18 cellular contexts compared by ENCODE assay signal in the genomic region with DNA sequence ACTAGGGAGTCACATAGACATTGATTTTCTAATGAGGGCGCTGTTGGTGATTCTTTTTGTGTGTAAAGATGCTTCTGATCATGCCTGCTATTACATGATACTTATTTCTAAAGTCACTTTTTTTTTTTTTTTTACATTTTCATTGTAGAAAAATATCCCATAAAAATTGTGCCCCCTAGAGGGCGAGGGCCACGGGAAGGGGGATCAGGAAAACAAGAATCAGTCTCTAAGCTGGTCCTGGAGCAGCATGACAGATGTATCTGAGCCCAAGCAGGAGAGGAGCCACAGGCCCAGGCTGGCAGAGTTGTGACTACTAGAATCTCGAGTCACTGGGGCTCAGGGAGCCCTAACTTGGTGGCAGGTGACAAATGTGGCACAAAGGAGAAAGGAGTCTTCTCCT. TPM values are rescaled to one million over a fixed set of nuclear protein-coding genes. Genes with fewer than 3 reads are reported as not detected.
DNase-seq lines count a peak whose midpoint lies in the region; ATAC-seq and TF ChIP-seq lines count a peak whose summit lies in the region.
"Had no signal": no experiment of that assay in that cellular context is flagged by ENCODE, and none has a peak within 500 bp of the region (broad histone marks: within the 10 kb centered on the region; RNA-seq: fewer than 3 reads in every experiment).

No MANE protein-coding gene starts in this region.

- H4K5ac ChIP-seq in mesendoderm (ENCODE audit: low read length) = no peak overlapping the region

- H2AFZ ChIP-seq in Karpas-422 (ENCODE audit: low read length) = 0 out of 2 replicates have a peak overlapping the region, but pooled peaks have one; percentile 31

- no peak overlapping the region for H3K4me3 ChIP-seq in DOHH2 (ENCODE audit: low read length)
- H3K4me3 ChIP-seq in Karpas-422 (ENCODE audit: low read length) = peak overlapping the region; percentile 29; the same call in 1 of the 2 replicates
- no peak overlapping the region for H3K4me3 ChIP-seq in mesendoderm (ENCODE audit: low read length)
- H3K4me3 ChIP-seq in right lobe of liver = no peak overlapping the region
- H3K4me3 ChIP-seq: prostate gland, tibial nerve had no signal

- H3K9me3 ChIP-seq in DOHH2 (ENCODE audit: control insufficient read depth, insufficient read depth, low read length) (peaks cover 5% of the 10 kb centered on the region; the same call in 1 of the 2 replicates), Karpas-422 (ENCODE audit: low read length) (peaks cover 9% of the 10 kb centered on the region), right lobe of liver (peaks cover 0 to 12% (median 0%) of the 10 kb centered on the region in 4 donors)
- H3K9me3 ChIP-seq: prostate gland had no signal

- peaks cover 4% of the 10 kb centered on the region for H3K4me1 Mint-ChIP-seq in chondrocyte (ENCODE audit: low read depth)

- H3K4me1 ChIP-seq in DOHH2 (ENCODE audit: control insufficient read depth, low read length) (peaks cover 14% of the 10 kb centered on the region), Karpas-422 (ENCODE audit: low read length) (peaks cover 39% of the 10 kb centered on the region), mesendoderm (ENCODE audit: control insufficient read depth, low read depth, low read length) (no peaks in the 10 kb centered on the region), right lobe of liver (no peaks in the 10 kb centered on the region)
- H3K4me1 ChIP-seq: prostate gland, tibial nerve had no signal

- TF ChIP-seq POLR2A in right lobe of liver (IDR thresholded peaks at IDR 0.05) = no peak

- peaks cover 20% of the 10 kb centered on the region for H3K36me3 Mint-ChIP-seq in chondrocyte (ENCODE audit: low read depth)

- in situ Hi-C loops in G401 (cut with HindIII; ENCODE audit: low sequenced_read_pairs) = no loop called here

- no peak overlapping the region for H3K23ac ChIP-seq in mesendoderm (ENCODE audit: low read length)

- H2BK5ac ChIP-seq in mesendoderm (ENCODE audit: low read length) = no peak overlapping the region

- H3K9ac ChIP-seq in Karpas-422 (ENCODE audit: low read length) = peak overlapping the region; percentile 42
- no peak overlapping the region for H3K9ac ChIP-seq in mesendoderm (ENCODE audit: low read length)

- no peak for ATAC-seq in GM18870 (IDR thresholded peaks at IDR 0.05; ENCODE audit: unreplicated experiment)
- no peak for ATAC-seq in right lobe of liver
- ATAC-seq: activated CD8-positive, alpha-beta T cell treated with anti-CD3 and anti-CD28 coated beads, Interleukin-2, amount 10 ng/mL, durations not matched to agents 7 days and 5 days; activated T-cell treated with anti-CD3 and anti-CD28 coated beads, Interleukin-2, amount 50 U/mL, for 72 hours; naive thymus-derived CD8-positive, alpha-beta T cell; stimulated activated memory B cell treated with anti-CD40 and anti-IgM and Interleukin-4, amounts not matched to agents 10 μg/mL and 1 μg/mL and 100 μg/mL, for 72 hours had no signal

- H3K27me3 Mint-ChIP-seq in chondrocyte (ENCODE audit: low read depth) = no peaks in the 10 kb centered on the region
- H3K27me3 Mint-ChIP-seq: naive thymus-derived CD8-positive, alpha-beta T cell; stimulated activated memory B cell treated with anti-CD40 and anti-IgM and Interleukin-4, amounts not matched to agents 10 μg/mL and 1 μg/mL and 100 μg/mL, for 72 hours had no signal

- H3K56ac ChIP-seq in mesendoderm (ENCODE audit: low read length) = no peak overlapping the region

- no peak overlapping the region for H4K8ac ChIP-seq in mesendoderm (ENCODE audit: low read depth, low read length)

- H3F3A ChIP-seq in DOHH2 (ENCODE audit: control insufficient read depth, insufficient read depth) = no peaks in the 10 kb centered on the region

- H3K36me3 ChIP-seq in DOHH2 (ENCODE audit: control insufficient read depth, low read length) (peaks cover 3% of the 10 kb centered on the region; the same call in 1 of the 2 replicates), Karpas-422 (ENCODE audit: insufficient read depth, low read length) (peaks cover 8% of the 10 kb centered on the region), mesendoderm (ENCODE audit: control insufficient read depth, insufficient read depth, low read length) (peaks cover 3% of the 10 kb centered on the region), right lobe of liver (peaks cover 0 to 1% (median 0%) of the 10 kb centered on the region in 4 donors)
- H3K36me3 ChIP-seq: prostate gland had no signal

- H3K9me2 ChIP-seq in DOHH2 (replicated peaks; ENCODE audit: control insufficient read depth, low read length) = no peaks in the 10 kb centered on the region
- H3K9me2 ChIP-seq in Karpas-422 (replicated peaks; ENCODE audit: insufficient read depth, low read length) = no peaks in the 10 kb centered on the region

- H3K79me2 ChIP-seq in DOHH2 (ENCODE audit: control insufficient read depth, low read length) = no peaks in the 10 kb centered on the region
- H3K79me2 ChIP-seq in Karpas-422 (ENCODE audit: low read length) = no peaks in the 10 kb centered on the region
- no peaks in the 10 kb centered on the region for H3K79me2 ChIP-seq in mesendoderm (ENCODE audit: control insufficient read depth, insufficient read depth, low read length)

- WGBS in mesendoderm (ENCODE audit: extremely low coverage, insufficient coverage, low lambda C conversion rate) = no CpG with 5 or more reads among the region's 4 CpGs
- WGBS in right lobe of liver (ENCODE audit: insufficient coverage, low coverage, low lambda C conversion rate, missing lambda C conversion rate) = 52% methylated on average over 4 of the region's 4 CpGs

- H2BK120ac ChIP-seq in mesendoderm (ENCODE audit: low read depth, low read length) = no peak overlapping the region

- H3K27ac ChIP-seq in DOHH2 (ENCODE audit: low read depth, low read length) (no peak overlapping the region), Karpas-422 (ENCODE audit: low read length) (peak overlapping the region; percentile 89), mesendoderm (ENCODE audit: low read depth, low read length) (no peak overlapping the region), right lobe of liver (no peak overlapping the region)
- H3K27ac ChIP-seq: prostate gland, tibial nerve had no signal

- intact Hi-C loops in right lobe of liver (cut with DNase I) = no loop called here

- no peak overlapping the region for H3K18ac ChIP-seq in mesendoderm (ENCODE audit: low read length)

- H3K27ac Mint-ChIP-seq in chondrocyte (ENCODE audit: unreplicated experiment) = no peak overlapping the region
- H3K27ac Mint-ChIP-seq: activated CD8-positive, alpha-beta T cell treated with anti-CD3 and anti-CD28 coated beads, Interleukin-2, amount 10 ng/mL, durations not matched to agents 7 days and 5 days; activated T-cell treated with anti-CD3 and anti-CD28 coated beads, Interleukin-2, amount 50 U/mL, for 72 hours; stimulated activated memory B cell treated with anti-CD40 and anti-IgM and Interleukin-4, amounts not matched to agents 10 μg/mL and 1 μg/mL and 100 μg/mL, for 72 hours had no signal

- no peak overlapping the region for H3K4me3 Mint-ChIP-seq in chondrocyte (ENCODE audit: unreplicated experiment)
- H3K4me3 Mint-ChIP-seq: activated CD8-positive, alpha-beta T cell treated with anti-CD3 and anti-CD28 coated beads, Interleukin-2, amount 10 ng/mL, durations not matched to agents 7 days and 5 days; activated T-cell treated with anti-CD3 and anti-CD28 coated beads, Interleukin-2, amount 50 U/mL, for 72 hours; naive thymus-derived CD8-positive, alpha-beta T cell; stimulated activated memory B cell treated with anti-CD40 and anti-IgM and Interleukin-4, amounts not matched to agents 10 μg/mL and 1 μg/mL and 100 μg/mL, for 72 hours had no signal

- H2AK5ac ChIP-seq in mesendoderm (ENCODE audit: low read length) = no peak overlapping the region

- H3K27me3 ChIP-seq in DOHH2 (ENCODE audit: control insufficient read depth, low read length) = no peaks in the 10 kb centered on the region
- H3K27me3 ChIP-seq in Karpas-422 (ENCODE audit: low read length) = no peaks in the 10 kb centered on the region
- peaks cover 1% of the 10 kb centered on the region for H3K27me3 ChIP-seq in mesendoderm (ENCODE audit: insufficient read depth, low read length, poor library complexity)
- H3K27me3 ChIP-seq in right lobe of liver = no peaks in the 10 kb centered on the region
- H3K27me3 ChIP-seq: tibial nerve had no signal

- H4K20me1 ChIP-seq in DOHH2 (ENCODE audit: control insufficient read depth, insufficient read depth, low read depth, low read length) (no peaks in the 10 kb centered on the region), Karpas-422 (ENCODE audit: insufficient read depth, low read depth, low read length) (no peaks in the 10 kb centered on the region)

- no peak overlapping the region for H3K4ac ChIP-seq in mesendoderm (ENCODE audit: low read depth, low read length)

- H3K9me3 Mint-ChIP-seq in chondrocyte (ENCODE audit: low read depth) = peaks cover 26% of the 10 kb centered on the region

- H3K79me1 ChIP-seq in mesendoderm (ENCODE audit: low read length) = no peaks in the 10 kb centered on the region

- peak; percentile 54 for TF ChIP-seq CTCF in DOHH2 (IDR thresholded peaks at IDR 0.05; ENCODE audit: low read depth, low read length, poor library complexity, severe bottlenecking)
- peak; percentile 33 for TF ChIP-seq CTCF in chondrocyte (IDR thresholded peaks at IDR 0.05)
- no peak for TF ChIP-seq CTCF in right lobe of liver (IDR thresholded peaks at IDR 0.05)

- H3K4me2 ChIP-seq in DOHH2 (ENCODE audit: low read length) (peak overlapping the region; percentile 14; the same call in 1 of the 2 replicates), Karpas-422 (ENCODE audit: low read depth, low read length, poor library complexity, severe bottlenecking) (peak overlapping the region; percentile 66), mesendoderm (ENCODE audit: low read length) (no peak overlapping the region)

- no peak overlapping the region for H2BK15ac ChIP-seq in mesendoderm (replicated peaks; ENCODE audit: low read depth)

- DNase-seq in Karpas-422 (peak; percentile 68), chondrocyte (ENCODE audit: low spot score) (no peak), mesendoderm (peak; percentile 16), G401 (ENCODE audit: low spot score) (no peak), NCI-H345 treated with DMSO at 0.1 percent for 48 hours (lab: John Stamatoyannopoulos, UW; ENCODE audit: unreplicated experiment) (no peak), right lobe of liver (no peak)
- DNase-seq: activated CD8-positive, alpha-beta T cell treated with anti-CD3 and anti-CD28 coated beads, Interleukin-2, amount 10 ng/mL, durations not matched to agents 7 days and 5 days; activated T-cell treated with anti-CD3 and anti-CD28 coated beads, Interleukin-2, amount 50 U/mL, for 72 hours; C1 segment of cervical spinal cord; caudate nucleus; EL; naive thymus-derived CD8-positive, alpha-beta T cell; NCI-H1930 had no signal

RNA-seq across cellular contexts. Expression of gene ZSCAN20, which starts 28.1 kb away (rescaled TPM):
- 5.0 and 8.4 TPM in 2 replicates for total RNA-seq in Karpas-422 (2014; rRNA removed; shearing (Covaris generic); ENCODE audit: low replicate concordance)
- total RNA-seq in chondrocyte = 4.4 to 5.9 TPM (median 5.4 TPM) in 3 replicates
- 0.60 TPM for polyA plus RNA-seq in mesendoderm (2013, experiment 1 of 2)
- 0.67 TPM for polyA plus RNA-seq in mesendoderm (2013, experiment 2 of 2)
- 5.8 and 7.4 TPM in 2 replicates for total RNA-seq in G401 (2014; rRNA removed; shearing (Covaris generic))
- 1 to 10 TPM in 4 of 6 experiments, under 1 TPM in 2; 0.81 to 2.7 (median 1.4) TPM for total RNA-seq in right lobe of liver

Comparison
In these comparisons a context has a peak if more than half of its experiments do, and no peak if none do; other contexts are left out.
1. CTCF ChIP-seq: peak in DOHH2 (single experiment) and chondrocyte (single experiment); none in right lobe of liver (0 of 4).
2. DNase-seq: peak in Karpas-422 (single experiment) and mesendoderm (single experiment); none in chondrocyte (single experiment), G401 (single experiment), NCI-H345 treated with DMSO at 0.1 percent for 48 hours (single experiment) and right lobe of liver (0 of 3).